In genomic region chr12:60162988-60163720, GRCh38 we compare ENCODE assay signal across 27 cellular contexts.
DNase-seq lines count a peak whose midpoint lies in the region; ATAC-seq, FAIRE-seq and TF ChIP-seq lines count a peak whose summit lies in the region.
"Had no signal": no experiment of that assay in that cellular context is flagged by ENCODE, and none has a peak within 500 bp of the region (broad histone marks: within the 10 kb centered on the region; RNA-seq: fewer than 3 reads in every experiment).

No MANE protein-coding gene starts in this region.

- no peaks in the 10 kb centered on the region for H3K27me3 ChIP-seq in mammary epithelial cell (ENCODE audit: insufficient read depth, low read length)
- H3K27me3 ChIP-seq in HepG2 (ENCODE audit: control insufficient read depth in 1 of 2, insufficient read depth in 2 of 2, low read length in 2 of 2): no peaks in the 10 kb centered on the region
- no peaks in the 10 kb centered on the region for H3K27me3 ChIP-seq in trophoblast cell (ENCODE audit: insufficient read depth, low read length)
- H3K27me3 ChIP-seq: colonic mucosa, tibial artery had no signal

- no peak overlapping the region for H2BK120ac ChIP-seq in trophoblast cell (ENCODE audit: insufficient read depth, low read length, poor library complexity)

- TF ChIP-seq RAD21 in HepG2 (CRISPR knock-in tag; IDR thresholded peaks at IDR 0.05): no peak

- intact Hi-C loops in mammary epithelial cell (cut with micrococcal nuclease): no loop called here
- intact Hi-C loops in MCF 10A (cut with micrococcal nuclease): no loop called here
- intact Hi-C loops in HepG2 (cut with micrococcal nuclease; ENCODE audit: unreplicated experiment): no loop called here
- intact Hi-C loops in natural killer cell (cut with micrococcal nuclease): no loop called here

- dilution Hi-C loops in mammary epithelial cell (cut with HindIII; ENCODE audit: low sequenced_read_pairs): no loop called here

- H2BK5ac ChIP-seq in trophoblast cell (ENCODE audit: low read depth, low read length, poor library complexity): no peak overlapping the region

- TF ChIP-seq POLR2A in HepG2 (IDR thresholded peaks at IDR 0.05; ENCODE audit: insufficient read depth in 1 of 2, low read depth in 2 of 2, low read length in 2 of 2): no peak

- H3K36me3 Mint-ChIP-seq in MCF 10A (ENCODE audit: insufficient read depth, unreplicated experiment) (no peaks in the 10 kb centered on the region), natural killer cell (no peaks in the 10 kb centered on the region)
- H3K36me3 Mint-ChIP-seq: activated CD4-positive, alpha-beta memory T cell treated with anti-CD3 and anti-CD28 coated beads for 36 hours had no signal

- no peak overlapping the region for H3K4ac ChIP-seq in trophoblast cell (ENCODE audit: low read depth, low read length)

- TF ChIP-seq CTCF in mammary epithelial cell (conservative IDR thresholded peaks at IDR 0.05 in 1 of 2, IDR thresholded peaks at IDR 0.05 in 1 of 2; ENCODE audit: extremely low read depth in 1 of 2, insufficient read depth in 1 of 2, low read depth in 1 of 2, low read length in 2 of 2) (no peak), MCF 10A (IDR thresholded peaks at IDR 0.05; ENCODE audit: unreplicated experiment) (no peak), HepG2 (CRISPR knock-in tag; IDR thresholded peaks at IDR 0.05) (no peak), natural killer cell (IDR thresholded peaks at IDR 0.05) (no peak)

- FAIRE-seq in HepG2 (lab: Jason Lieb, UNC): no peak
- FAIRE-seq: GM18507 had no signal

- no peak overlapping the region for H2AK5ac ChIP-seq in trophoblast cell (ENCODE audit: low read length)

- peak overlapping the region; percentile 62 for H2AFZ ChIP-seq in mammary epithelial cell (ENCODE audit: low read depth, low read length)
- H2AFZ ChIP-seq in HepG2 (ENCODE audit: low read length): no peak overlapping the region
- H2AFZ ChIP-seq in trophoblast cell (ENCODE audit: insufficient read depth, low read length, poor library complexity): no peak overlapping the region

- no peaks in the 10 kb centered on the region for H3K79me2 ChIP-seq in mammary epithelial cell (ENCODE audit: insufficient read depth, low read length)
- no peaks in the 10 kb centered on the region for H3K79me2 ChIP-seq in HepG2 (ENCODE audit: insufficient read depth, low read length)
- H3K79me2 ChIP-seq in trophoblast cell (ENCODE audit: control insufficient read depth, insufficient read depth, low read length, poor library complexity): no peaks in the 10 kb centered on the region

- H3K27me3 Mint-ChIP-seq in MCF 10A (ENCODE audit: insufficient read depth, unreplicated experiment) (no peaks in the 10 kb centered on the region), natural killer cell (ENCODE audit: low read depth in 2 of 2) (no peaks in the 10 kb centered on the region)
- H3K27me3 Mint-ChIP-seq: activated CD4-positive, alpha-beta memory T cell treated with anti-CD3 and anti-CD28 coated beads for 36 hours had no signal

- BruUV-seq in mammary epithelial cell (replicated peaks; lab: Mats Ljungman, UMichigan): no TSS peak
- no TSS peak for BruUV-seq in MCF 10A (replicated peaks; lab: Mats Ljungman, UMichigan)
- BruUV-seq in HepG2 (replicated peaks; lab: Mats Ljungman, UMichigan): no TSS peak

- 86% methylated on average over 13 of the region's 13 CpGs for WGBS in mammary epithelial cell (ENCODE audit: low coverage, missing lambda C conversion rate)
- 45% methylated on average over 11 of the region's 13 CpGs for WGBS in HepG2 (ENCODE audit: low lambda C conversion rate)
- no CpG with 5 or more reads among the region's 13 CpGs for WGBS in trophoblast cell (ENCODE audit: extremely low coverage, insufficient coverage, insufficient read length)

- H3K27ac Mint-ChIP-seq in MCF 10A (ENCODE audit: low read depth, unreplicated experiment): no peak overlapping the region
- no peak overlapping the region for H3K27ac Mint-ChIP-seq in natural killer cell
- H3K27ac Mint-ChIP-seq: activated CD4-positive, alpha-beta memory T cell treated with anti-CD3 and anti-CD28 coated beads for 36 hours had no signal

- H3K9ac ChIP-seq in mammary epithelial cell (ENCODE audit: insufficient read depth, low read length) (no peak overlapping the region), HepG2 (ENCODE audit: insufficient read depth, low read depth, low read length) (no peak overlapping the region), trophoblast cell (ENCODE audit: low read length) (no peak overlapping the region)

- H3K27ac ChIP-seq in mammary epithelial cell (ENCODE audit: insufficient read depth, low read depth, low read length): no peak overlapping the region
- H3K27ac ChIP-seq in HepG2 (ENCODE audit: extremely low read length, insufficient read depth, low read length): no peak overlapping the region
- no peak overlapping the region for H3K27ac ChIP-seq in trophoblast cell (ENCODE audit: low read depth, low read length)
- H3K27ac ChIP-seq: colonic mucosa, left ventricle myocardium inferior, prostate gland, tibial artery had no signal

- POLR2A ChIA-PET in MCF 10A (lab: Yijun Ruan, JAX): no interaction called here
- POLR2A ChIA-PET in HepG2 (lab: Yijun Ruan, JAX): no interaction called here

- H3K4me2 ChIP-seq in mammary epithelial cell (ENCODE audit: insufficient read depth, low read depth, low read length) (no peak overlapping the region), HepG2 (ENCODE audit: low read depth, low read length) (no peak overlapping the region), trophoblast cell (ENCODE audit: low read length) (no peak overlapping the region)

- H3K9me3 Mint-ChIP-seq in MCF 10A (ENCODE audit: unreplicated experiment) (no peaks in the 10 kb centered on the region), natural killer cell (peaks cover 11 to 20% of the 10 kb centered on the region in 2 donors)

- no peaks in the 10 kb centered on the region for H3K79me1 ChIP-seq in trophoblast cell (ENCODE audit: low read length)

- TF ChIP-seq EP300 in HepG2 (IDR thresholded peaks at IDR 0.05; ENCODE audit: low read depth in 2 of 2, low read length in 2 of 2): no peak
- TF ChIP-seq EP300 in HepG2 (CRISPR knock-in tag; IDR thresholded peaks at IDR 0.05; ENCODE audit: borderline replicate concordance): no peak

- no peak overlapping the region for H3K4me3 ChIP-seq in mammary epithelial cell (replicated peaks in 1 of 3; ENCODE audit: insufficient read depth in 1 of 3, low read depth in 2 of 3, low read length in 3 of 3)
- H3K4me3 ChIP-seq in HepG2 (replicated peaks in 1 of 3; ENCODE audit: insufficient read depth in 1 of 3, low read depth in 2 of 3, low read length in 3 of 3): no peak overlapping the region
- H3K4me3 ChIP-seq in trophoblast cell (ENCODE audit: low read depth, low read length): no peak overlapping the region
- H3K4me3 ChIP-seq: colonic mucosa, left ventricle myocardium inferior, prostate gland, tibial artery had no signal

- H2BK12ac ChIP-seq in trophoblast cell (ENCODE audit: low read length): no peak overlapping the region

- H3K4me3 Mint-ChIP-seq in MCF 10A (ENCODE audit: unreplicated experiment) (no peak overlapping the region), natural killer cell (no peak overlapping the region)
- H3K4me3 Mint-ChIP-seq: activated CD4-positive, alpha-beta memory T cell treated with anti-CD3 and anti-CD28 coated beads for 36 hours had no signal

- no peak overlapping the region for H3K23ac ChIP-seq in trophoblast cell (ENCODE audit: low read length)

- H4K20me1 ChIP-seq in mammary epithelial cell (ENCODE audit: insufficient read depth, low read length) (no peaks in the 10 kb centered on the region), HepG2 (ENCODE audit: insufficient read depth, low read length) (no peaks in the 10 kb centered on the region)

- CTCF ChIA-PET in mammary epithelial cell (lab: Charles Lee; ENCODE audit: low non-redundant PET) (no interaction called here), MCF 10A (lab: Yijun Ruan, JAX) (no interaction called here), HepG2 (lab: Yijun Ruan, JAX; ENCODE audit: low intra/inter-chr PET ratio, low total read pairs) (no interaction called here)

- no peak overlapping the region for H3K18ac ChIP-seq in trophoblast cell (ENCODE audit: low read length)

- H3K9me3 ChIP-seq in mammary epithelial cell (replicated peaks; ENCODE audit: insufficient read depth, low read length): no peaks in the 10 kb centered on the region
- no peaks in the 10 kb centered on the region for H3K9me3 ChIP-seq in HepG2 (ENCODE audit: low read length)
- H3K9me3 ChIP-seq in trophoblast cell (ENCODE audit: insufficient read depth, low read depth, low read length): no peaks in the 10 kb centered on the region
- H3K9me3 ChIP-seq: colonic mucosa, left ventricle myocardium inferior, prostate gland, tibial artery had no signal

- no peak overlapping the region for H4K8ac ChIP-seq in trophoblast cell (ENCODE audit: low read depth, low read length)

- H3K4me1 Mint-ChIP-seq in MCF 10A (ENCODE audit: insufficient read depth, unreplicated experiment) (no peaks in the 10 kb centered on the region), natural killer cell (no peaks in the 10 kb centered on the region)

- H3K4me1 ChIP-seq in mammary epithelial cell (ENCODE audit: insufficient read depth, low read length): no peaks in the 10 kb centered on the region
- H3K4me1 ChIP-seq in HepG2 (ENCODE audit: insufficient read depth, low read length): peaks cover 3% of the 10 kb centered on the region
- no peaks in the 10 kb centered on the region for H3K4me1 ChIP-seq in trophoblast cell (ENCODE audit: control insufficient read depth in 1 of 2, insufficient read depth in 2 of 2, low read length in 2 of 2)
- H3K4me1 ChIP-seq: colonic mucosa, left ventricle myocardium inferior, prostate gland, tibial artery had no signal

- no peak overlapping the region for H4K12ac ChIP-seq in trophoblast cell (ENCODE audit: low read depth, low read length)

- no peak overlapping the region for H4K91ac ChIP-seq in trophoblast cell (ENCODE audit: low read depth, low read length)

- H3K14ac ChIP-seq in trophoblast cell (ENCODE audit: low read length): no peak overlapping the region

- DNase-seq in mammary epithelial cell (no peak), MCF 10A (ENCODE audit: unreplicated experiment) (no peak), HepG2 (ENCODE audit: low spot score) (no peak), trophoblast cell (no peak), natural killer cell (no peak), DMS114 treated with DMSO at 0.1 percent for 48 hours (lab: John Stamatoyannopoulos, UW; ENCODE audit: unreplicated experiment) (no peak)
- DNase-seq: activated CD4-positive, alpha-beta memory T cell treated with anti-CD3 and anti-CD28 coated beads for 36 hours; activated CD4-positive, alpha-beta T cell treated with anti-CD3 and anti-CD28 coated beads for 1 hour; activated naive CD4-positive, alpha-beta T cell treated with Interleukin-2 at 50 U/mL for 16 hours; colonic mucosa; effector CD4-positive, alpha-beta T cell; GOT3; Kasumi-1; left ventricle myocardium inferior; NCI-H1694; NCI-H2171; NCI-H510A; NK-92 treated with Interleukin-12 subunit alpha and Interleukin-12 subunit beta, amount 100 ng/mL, for 24 hours; nucleus accumbens; stimulated activated CD4-positive, alpha-beta T cell treated with anti-CD3 and anti-CD28 coated beads, Interleukin-2, amount 100 ng/mL, for 48 hours; tibial artery had no signal

- in situ Hi-C loops in mammary epithelial cell (cut with MboI; ENCODE audit: low sequenced_read_pairs in 2 of 2) (no loop called here), HepG2 (cut with HindIII; ENCODE audit: extremely low pct_ligation_motif_present, low pct_unique_long_range_greater_than_20kb) (no loop called here)

- peak; percentile 72 for ATAC-seq in SK-N-SH treated with all-trans-retinoic acid at 6 μM for 48 hours
- peak; percentile 54 for ATAC-seq in HepG2
- no peak for ATAC-seq in HG02623 (IDR thresholded peaks at IDR 0.05; ENCODE audit: unreplicated experiment)
- ATAC-seq in natural killer cell: no peak
- ATAC-seq: Right ventricle myocardium inferior, sciatic nerve had no signal

- H3K36me3 ChIP-seq in mammary epithelial cell (ENCODE audit: insufficient read depth, low read length) (no peaks in the 10 kb centered on the region), HepG2 (replicated peaks in 1 of 2; ENCODE audit: control insufficient read depth in 1 of 2, insufficient read depth in 2 of 2, low read length in 2 of 2) (no peaks in the 10 kb centered on the region), trophoblast cell (ENCODE audit: control insufficient read depth in 1 of 2, insufficient read depth in 2 of 2, low read length in 2 of 2) (peaks cover 0 to 2% of the 10 kb centered on the region in 2 experiments)
- H3K36me3 ChIP-seq: colonic mucosa, left ventricle myocardium inferior, prostate gland, tibial artery had no signal

Comparison
In these comparisons a context has a peak if more than half of its experiments do, and no peak if none do; other contexts are left out.
1. ATAC-seq: peak in SK-N-SH treated with all-trans-retinoic acid at 6 μM for 48 hours (single experiment) and HepG2 (single experiment); none in HG02623 (single experiment) and natural killer cell (0 of 3).